21 cellular contexts compared by ENCODE assay signal in genomic region chr17:2247005-2247404, GRCh38. TPM values are rescaled to one million over a fixed set of nuclear protein-coding genes. Genes with fewer than 3 reads are reported as not detected.
A peak's percentile ranks its signal among the peaks of the same experiment; 100 is the strongest.
DNase-seq lines count a peak whose midpoint lies in the region; ATAC-seq and TF ChIP-seq lines count a peak whose summit lies in the region.
"Had no signal": no experiment of that assay in that cellular context is flagged by ENCODE, and none has a peak within 500 bp of the region (broad histone marks: within the 10 kb centered on the region; RNA-seq: fewer than 3 reads in every experiment).

No MANE protein-coding gene starts in this region.

- H3K27ac Mint-ChIP-seq in activated naive CD8-positive, alpha-beta T cell: peak overlapping the region; percentile 67
- H3K27ac Mint-ChIP-seq in activated naive CD8-positive, alpha-beta T cell treated with anti-CD3 and anti-CD28 coated beads for 36 hours: no peak overlapping the region
- peak overlapping the region; percentile 53; the same call in 1 of the 2 replicates for H3K27ac Mint-ChIP-seq in HFFc6
- peak overlapping the region; percentile 19 for H3K27ac Mint-ChIP-seq in activated T-helper 17 cell treated with anti-CD3 and anti-CD28 coated beads, Interleukin-2, amount 50 U/mL, for 72 hours
- H3K27ac Mint-ChIP-seq in naive thymus-derived CD8-positive, alpha-beta T cell: peak overlapping the region in 7 of 10 donors; percentile 22 to 76 (median 47)

- ATAC-seq in activated T-helper 17 cell treated with anti-CD3 and anti-CD28 coated beads, Interleukin-2, amount 50 U/mL, for 72 hours (replicated peaks): no peak
- ATAC-seq in naive thymus-derived CD8-positive, alpha-beta T cell: no peak
- ATAC-seq: K562 had no signal

- no peaks in the 10 kb centered on the region for H3K9me3 Mint-ChIP-seq in activated naive CD8-positive, alpha-beta T cell (ENCODE audit: low read depth)
- H3K9me3 Mint-ChIP-seq in activated naive CD8-positive, alpha-beta T cell treated with anti-CD3 and anti-CD28 coated beads for 36 hours: peaks cover 2% of the 10 kb centered on the region
- no peaks in the 10 kb centered on the region for H3K9me3 Mint-ChIP-seq in HFFc6
- no peaks in the 10 kb centered on the region for H3K9me3 Mint-ChIP-seq in activated T-helper 17 cell treated with anti-CD3 and anti-CD28 coated beads, Interleukin-2, amount 50 U/mL, for 72 hours
- H3K9me3 Mint-ChIP-seq in naive thymus-derived CD8-positive, alpha-beta T cell: no peaks in the 10 kb centered on the region
- H3K9me3 Mint-ChIP-seq: CD8-positive, alpha-beta memory T cell had no signal

- no peak for DNase-seq in activated naive CD8-positive, alpha-beta T cell treated with anti-CD3 and anti-CD28 coated beads for 36 hours
- DNase-seq in HFFc6 (no peak), DMS153 treated with DMSO at 0.1 percent for 48 hours (lab: John Stamatoyannopoulos, UW; ENCODE audit: unreplicated experiment) (no peak), NCI-H2227 (lab: John Stamatoyannopoulos, UW; ENCODE audit: unreplicated experiment) (no peak)
- no peak for DNase-seq in naive thymus-derived CD8-positive, alpha-beta T cell
- DNase-seq: ACHN; Calu3; CD8-positive, alpha-beta memory T cell; DMS153; GF-D8; MG63; NCI-H1417; NCI-H1694 treated with DMSO at 0.1 percent for 48 hours; NCI-H2081 treated with DMSO at 0.1 percent for 48 hours; NCI-H2171 treated with DMSO at 0.1 percent for 48 hours; NCI-H446; NCI-H526; Peyer's patch had no signal

- H3K4me3 Mint-ChIP-seq in activated naive CD8-positive, alpha-beta T cell: no peak overlapping the region
- no peak overlapping the region for H3K4me3 Mint-ChIP-seq in activated naive CD8-positive, alpha-beta T cell treated with anti-CD3 and anti-CD28 coated beads for 36 hours
- no peak overlapping the region for H3K4me3 Mint-ChIP-seq in HFFc6
- H3K4me3 Mint-ChIP-seq in activated T-helper 17 cell treated with anti-CD3 and anti-CD28 coated beads, Interleukin-2, amount 50 U/mL, for 72 hours: no peak overlapping the region
- no peak overlapping the region for H3K4me3 Mint-ChIP-seq in naive thymus-derived CD8-positive, alpha-beta T cell
- H3K4me3 Mint-ChIP-seq: CD8-positive, alpha-beta memory T cell had no signal

- peaks cover 28% of the 10 kb centered on the region for H3K36me3 Mint-ChIP-seq in activated naive CD8-positive, alpha-beta T cell
- peaks cover 65% of the 10 kb centered on the region for H3K36me3 Mint-ChIP-seq in activated naive CD8-positive, alpha-beta T cell treated with anti-CD3 and anti-CD28 coated beads for 36 hours
- H3K36me3 Mint-ChIP-seq in HFFc6 (ENCODE audit: low read depth): peaks cover 21% of the 10 kb centered on the region
- peaks cover 88% of the 10 kb centered on the region for H3K36me3 Mint-ChIP-seq in activated T-helper 17 cell treated with anti-CD3 and anti-CD28 coated beads, Interleukin-2, amount 50 U/mL, for 72 hours (ENCODE audit: low read depth)
- peaks cover 10 to 53% (median 24%) of the 10 kb centered on the region in 3 donors for H3K36me3 Mint-ChIP-seq in naive thymus-derived CD8-positive, alpha-beta T cell

- POLR2A ChIA-PET in naive thymus-derived CD8-positive, alpha-beta T cell (lab: Charles Lee): interaction anchor here (1.4 to 1.5 kb wide), 2 partner anchors 12 to 16 kb away, joined by 4 to 5 read pairs; no protein-coding TSS in a partner anchor

- H3K4me1 Mint-ChIP-seq in activated naive CD8-positive, alpha-beta T cell (ENCODE audit: low read depth): peaks cover 48% of the 10 kb centered on the region
- H3K4me1 Mint-ChIP-seq in activated naive CD8-positive, alpha-beta T cell treated with anti-CD3 and anti-CD28 coated beads for 36 hours: peaks cover 71% of the 10 kb centered on the region
- H3K4me1 Mint-ChIP-seq in HFFc6 (ENCODE audit: low read depth): peaks cover 69% of the 10 kb centered on the region
- peaks cover 21% of the 10 kb centered on the region for H3K4me1 Mint-ChIP-seq in activated T-helper 17 cell treated with anti-CD3 and anti-CD28 coated beads, Interleukin-2, amount 50 U/mL, for 72 hours
- H3K4me1 Mint-ChIP-seq in naive thymus-derived CD8-positive, alpha-beta T cell: peaks cover 15 to 52% (median 36%) of the 10 kb centered on the region in 4 donors

- H3K27me3 Mint-ChIP-seq in activated naive CD8-positive, alpha-beta T cell: no peaks in the 10 kb centered on the region
- no peaks in the 10 kb centered on the region for H3K27me3 Mint-ChIP-seq in activated naive CD8-positive, alpha-beta T cell treated with anti-CD3 and anti-CD28 coated beads for 36 hours
- H3K27me3 Mint-ChIP-seq in HFFc6 (ENCODE audit: insufficient read depth): peaks cover 3% of the 10 kb centered on the region; the same call in 1 of the 2 replicates
- H3K27me3 Mint-ChIP-seq in activated T-helper 17 cell treated with anti-CD3 and anti-CD28 coated beads, Interleukin-2, amount 50 U/mL, for 72 hours: no peaks in the 10 kb centered on the region
- H3K27me3 Mint-ChIP-seq in naive thymus-derived CD8-positive, alpha-beta T cell: no peaks in the 10 kb centered on the region
- H3K27me3 Mint-ChIP-seq: CD8-positive, alpha-beta memory T cell had no signal

- no peak for TF ChIP-seq CTCF in HFFc6 (IDR thresholded peaks at IDR 0.05)

RNA-seq across cellular contexts. Expression of gene SMG6, which starts 56.6 kb away (rescaled TPM):
- 10 to 100 TPM; 48.7 to 51.8 TPM for total RNA-seq in activated naive CD8-positive, alpha-beta T cell treated with anti-CD3 and anti-CD28 coated beads for 36 hours
- total RNA-seq in HFFc6 (2021; fragmentation: NEBNext Ultra II Directional; extraction: Animal tissue kit (Norgen Biotek cat#: 25700)): 10 to 100 TPM; 29.5 to 37.4 (median 31.8) TPM
- 10 to 100 TPM; 39.0 to 52.8 TPM for total RNA-seq in activated T-helper 17 cell treated with anti-CD3 and anti-CD28 coated beads, Interleukin-2, amount 50 U/mL, for 72 hours
- 10 to 100 TPM; 49.6 to 51.4 TPM for total RNA-seq in naive thymus-derived CD8-positive, alpha-beta T cell
- polyA plus RNA-seq in naive thymus-derived CD8-positive, alpha-beta T cell: 10 to 100 TPM in 1 of 3 donors, 1 to 10 TPM in 2; 5.3 to 13.5 (median 9.0) TPM

RNA-seq across cellular contexts. Expression of gene SRR, which starts 56.7 kb away (rescaled TPM):
- total RNA-seq in activated naive CD8-positive, alpha-beta T cell treated with anti-CD3 and anti-CD28 coated beads for 36 hours: 10 to 100 TPM; 10.9 to 13.1 TPM
- 10 to 100 TPM; 18.5 to 29.7 (median 21.8) TPM for total RNA-seq in HFFc6 (2021; fragmentation: NEBNext Ultra II Directional; extraction: Animal tissue kit (Norgen Biotek cat#: 25700))
- 10 to 100 TPM; 11.8 to 19.1 TPM for total RNA-seq in activated T-helper 17 cell treated with anti-CD3 and anti-CD28 coated beads, Interleukin-2, amount 50 U/mL, for 72 hours
- 1 to 10 TPM; 6.1 to 7.3 TPM for total RNA-seq in naive thymus-derived CD8-positive, alpha-beta T cell
- 1 to 10 TPM; 3.6 to 9.6 (median 8.4) TPM for polyA plus RNA-seq in naive thymus-derived CD8-positive, alpha-beta T cell
